Comparison of ENCODE assay signal across 8 cellular contexts in genomic region chr3:128153156-128154011, GRCh38. TPM values are rescaled to one million over a fixed set of nuclear protein-coding genes. Genes with fewer than 3 reads are reported as not detected.
DNase-seq lines count a peak whose midpoint lies in the region; ATAC-seq, FAIRE-seq and TF ChIP-seq lines count a peak whose summit lies in the region.

TSS of gene EEFSEC (plus strand) at chr3:128153481. CDS start at chr3:128153508, 27 bp downstream.

- in situ Hi-C loops in GM18951 (cut with MboI; ENCODE audit: low sequenced_read_pairs, unreplicated experiment): no loop called here

- no peaks in the 10 kb centered on the region for H3K9me1 ChIP-seq in keratinocyte (ENCODE audit: control insufficient read depth, extremely low read depth, insufficient read depth, low read length)

- peak; percentile 76 for DNase-seq in AG10803 (ENCODE audit: low read depth)
- peak; percentile 73 for DNase-seq in NCI-H226
- peak; percentile 71 for DNase-seq in activated CD4-positive, CD25-positive, alpha-beta regulatory T cell treated with anti-CD3 and anti-CD28 coated beads, Interleukin-2, amount 50 U/mL, for 16 hours (ENCODE audit: low read depth, low spot score)
- DNase-seq in central memory CD4-positive, alpha-beta T cell: peak; percentile 78
- peak; percentile 23 for DNase-seq in keratinocyte (ENCODE audit: low read depth, low spot score)
- DNase-seq in stimulated activated CD4-positive, alpha-beta T cell treated with anti-CD3 and anti-CD28 coated beads, Interleukin-15, amount 100 ng/mL, for 1 hour (ENCODE audit: low read depth in 1 of 2, low spot score in 1 of 2): peak; percentile 73 to 86

- peak within 1 kb of the TSS; percentile 99 for H2AFZ ChIP-seq in keratinocyte (ENCODE audit: control insufficient read depth, low read length)

- H3K27ac ChIP-seq in keratinocyte (ENCODE audit: control insufficient read depth, insufficient read depth, low read length): peak within 1 kb of the TSS; percentile 76

- H3K36me3 ChIP-seq in keratinocyte (ENCODE audit: control insufficient read depth in 2 of 2, extremely low read depth in 1 of 2, insufficient read depth in 2 of 2, low read length in 2 of 2): peaks cover 0 to 5% of the 10 kb centered on the region in 2 experiments

- peak; percentile 78 for TF ChIP-seq POLR2A in GM18951 (IDR thresholded peaks at IDR 0.05; ENCODE audit: extremely low read depth, insufficient read depth, insufficient read length)

- TF ChIP-seq CTCF in AG10803 (conservative IDR thresholded peaks at IDR 0.05; ENCODE audit: low read length) (no peak), keratinocyte (optimal IDR thresholded peaks at IDR 0.05 in 1 of 3, IDR thresholded peaks at IDR 0.05 in 1 of 3, conservative IDR thresholded peaks at IDR 0.05 in 1 of 3; ENCODE audit: extremely low read depth in 1 of 3, insufficient read depth in 2 of 3, low read length in 3 of 3) (no peak)

- H3K27me3 ChIP-seq in keratinocyte (ENCODE audit: control insufficient read depth, extremely low read depth, insufficient read depth, low read length): no peaks in the 10 kb centered on the region

- peaks cover 5% of the 10 kb centered on the region for H3K4me1 ChIP-seq in keratinocyte (ENCODE audit: control insufficient read depth, extremely low read depth, insufficient read depth, low read length)

- FAIRE-seq in keratinocyte (lab: Jason Lieb, UNC): no peak

- no peaks in the 10 kb centered on the region for H4K20me1 ChIP-seq in keratinocyte (ENCODE audit: control insufficient read depth, extremely low read depth, insufficient read depth, low read length)

- peak within 1 kb of the TSS; percentile 76 for H3K4me3 ChIP-seq in AG10803 (ENCODE audit: low read length)
- H3K4me3 ChIP-seq in keratinocyte (ENCODE audit: control insufficient read depth in 2 of 3, extremely low read depth in 1 of 3, insufficient read depth in 2 of 3, low read depth in 1 of 3, low read length in 3 of 3): peak within 1 kb of the TSS; percentile 70 to 98 (median 88)

- peak; percentile 78 for ATAC-seq in HG03159 (IDR thresholded peaks at IDR 0.05; ENCODE audit: unreplicated experiment)

- peak within 1 kb of the TSS; percentile 97 for H3K4me2 ChIP-seq in keratinocyte (ENCODE audit: control insufficient read depth, extremely low read depth, insufficient read depth, low read depth, low read length)

- dilution Hi-C loops in keratinocyte (cut with MboI; ENCODE audit: extremely low pct_ligation_motif_present, low sequenced_read_pairs): no loop called here

- peaks cover 7% of the 10 kb centered on the region for H3K79me2 ChIP-seq in keratinocyte (ENCODE audit: control insufficient read depth, insufficient read depth, low read length)

- H3K9me3 ChIP-seq in keratinocyte (ENCODE audit: control insufficient read depth, low read depth, low read length): no peaks in the 10 kb centered on the region

- peak within 1 kb of the TSS; percentile 89 for H3K9ac ChIP-seq in keratinocyte (ENCODE audit: control insufficient read depth, extremely low read depth, insufficient read depth, low read length)

RNA-seq across cellular contexts. Expression of gene EEFSEC, which starts in this region (rescaled TPM):
- 8.7 to 10.3 TPM (median 9.9 TPM) in 3 replicates for polyA plus RNA-seq in keratinocyte
- 9.3 TPM for polyA plus RNA-seq in keratinocyte (2011; ENCODE audit: low read depth)
- 6.2 and 11.1 TPM in 2 replicates for polyA plus RNA-seq in keratinocyte (2011; cell fraction: cytosol; rRNA removed)
- polyA plus RNA-seq in keratinocyte (2011; cell fraction: nucleus; rRNA removed): 6.4 and 9.7 TPM in 2 replicates
- 8.1 and 12.4 TPM in 2 replicates for polyA plus RNA-seq in keratinocyte (2012; ENCODE audit: low replicate concordance)
- polyA minus RNA-seq in keratinocyte: 11.4 to 20.3 TPM (median 11.8 TPM) in 3 replicates
- 15.7 TPM for polyA minus RNA-seq in keratinocyte (2011; cell fraction: cytosol; rRNA and poly(A)+ RNA removed)
- 9.4 and 11.2 TPM in 2 replicates for polyA minus RNA-seq in keratinocyte (2011; cell fraction: nucleus; rRNA and poly(A)+ RNA removed)

Comparison
In these comparisons a context has a peak if more than half of its experiments do, and no peak if none do; other contexts are left out.
1. Peak in every context shown above with its lines: DNase-seq, ATAC-seq, H3K4me3 ChIP-seq and H3K27ac ChIP-seq.
2. DNase-seq: peak in every context shown above with its lines; median percentile 80 in stimulated activated CD4-positive, alpha-beta T cell treated with anti-CD3 and anti-CD28 coated beads, Interleukin-15, amount 100 ng/mL, for 1 hour; 78 in central memory CD4-positive, alpha-beta T cell; 76 in AG10803; 73 in NCI-H226; 71 in activated CD4-positive, CD25-positive, alpha-beta regulatory T cell treated with anti-CD3 and anti-CD28 coated beads, Interleukin-2, amount 50 U/mL, for 16 hours; 23 in keratinocyte.